In the genomic region with DNA sequence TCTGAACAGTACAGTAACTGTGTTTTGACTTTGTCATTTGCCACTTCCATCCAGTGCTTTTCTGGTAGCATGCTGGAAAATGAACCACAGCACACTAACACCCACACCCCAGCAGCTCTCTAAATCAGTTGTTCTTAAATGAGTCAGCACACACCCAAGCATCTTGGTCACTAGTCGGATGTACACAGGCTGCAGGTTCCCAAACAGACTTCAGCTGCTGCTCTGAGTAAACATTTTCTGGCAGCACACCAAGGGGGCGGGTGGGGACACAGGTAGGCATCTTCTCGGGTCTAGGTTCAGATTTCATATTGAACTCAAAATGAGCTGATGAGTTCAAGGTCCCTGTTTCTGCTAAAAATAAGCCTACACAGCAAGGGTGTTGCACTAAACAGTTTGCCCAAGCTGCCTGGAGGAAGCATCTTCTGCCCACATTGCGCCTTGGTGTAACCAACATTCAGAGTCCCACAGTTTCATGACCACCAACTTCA, we compare ENCODE assay signal across 8 cellular contexts. TPM values are rescaled to one million over a fixed set of nuclear protein-coding genes. Genes with fewer than 3 reads are reported as not detected.
DNase-seq lines count a peak whose midpoint lies in the region; ATAC-seq and TF ChIP-seq lines count a peak whose summit lies in the region.

No MANE protein-coding gene starts in this region.

- H3K4me3 ChIP-seq in GM12864 (ENCODE audit: low read depth, low read length) (no peak overlapping the region), IMR-90 (ENCODE audit: insufficient read depth, low read depth, low read length) (no peak overlapping the region), uterus (no peak overlapping the region)

- no peak overlapping the region for H3K4me2 ChIP-seq in IMR-90 (ENCODE audit: low read depth, low read length)

- H3K4me1 ChIP-seq in IMR-90 (ENCODE audit: control insufficient read depth, insufficient read depth, low read length), result no peaks in the 10 kb centered on the region
- H3K4me1 ChIP-seq in uterus, result no peaks in the 10 kb centered on the region

- H3K4me1 Mint-ChIP-seq in activated T-cell treated with anti-CD3 and anti-CD28 coated beads, Interleukin-2, amount 50 U/mL, for 72 hours (ENCODE audit: low read depth), result peaks cover 22% of the 10 kb centered on the region

- H2AK9ac ChIP-seq in IMR-90 (replicated peaks; ENCODE audit: low read depth, low read length, poor library complexity), result peak overlapping the region; percentile 78

- H3K56ac ChIP-seq in IMR-90 (ENCODE audit: extremely low read depth, insufficient read depth, low read length), result no peak overlapping the region

- H4K20me1 ChIP-seq in IMR-90 (ENCODE audit: insufficient read depth, low read length), result no peaks in the 10 kb centered on the region

- H3K9ac ChIP-seq in IMR-90 (ENCODE audit: low read depth, low read length), result no peak overlapping the region

- no peak overlapping the region for H2BK120ac ChIP-seq in IMR-90 (ENCODE audit: low read depth, low read length)

- 81% methylated on average over 2 of the region's 4 CpGs; no CpG with 5 or more reads in 1 of the 2 experiments for WGBS in IMR-90 (ENCODE audit: extremely low coverage in 2 of 2, insufficient read length in 1 of 2), 2 experiments

- H3K9me3 ChIP-seq in IMR-90 (ENCODE audit: control insufficient read depth, insufficient read depth, low read length) (no peaks in the 10 kb centered on the region), uterus (no peaks in the 10 kb centered on the region)

- no peak overlapping the region for H3K27ac ChIP-seq in IMR-90 (ENCODE audit: insufficient read depth, low read length)
- no peak overlapping the region for H3K27ac ChIP-seq in uterus

- H2BK15ac ChIP-seq in IMR-90 (ENCODE audit: low read depth, low read length), result no peak overlapping the region

- CTCF ChIA-PET in IMR-90 (lab: Yijun Ruan, JAX), result no interaction called here

- H3K4me3 Mint-ChIP-seq in activated T-cell treated with anti-CD3 and anti-CD28 coated beads, Interleukin-2, amount 50 U/mL, for 72 hours, result peak overlapping the region in 1 of 2 donors; percentile 41

- H3K23ac ChIP-seq in IMR-90 (ENCODE audit: low read depth, low read length), result no peak overlapping the region

- H2AK5ac ChIP-seq in IMR-90 (ENCODE audit: low read depth, low read length), result no peak overlapping the region

- no peak overlapping the region for H3K14ac ChIP-seq in IMR-90 (replicated peaks; ENCODE audit: low read depth, low read length)

- no peak for TF ChIP-seq RAD21 in IMR-90 (IDR thresholded peaks at IDR 0.05; ENCODE audit: low read length)

- POLR2A ChIA-PET in IMR-90 (lab: Charles Lee; ENCODE audit: unreplicated experiment), result no interaction called here

- no peak overlapping the region for H4K91ac ChIP-seq in IMR-90 (ENCODE audit: insufficient read depth, low read depth, low read length)

- peaks cover 0 to 4% of the 10 kb centered on the region in 2 donors for H3K36me3 Mint-ChIP-seq in activated T-cell treated with anti-CD3 and anti-CD28 coated beads, Interleukin-2, amount 50 U/mL, for 72 hours (ENCODE audit: insufficient read depth in 2 of 2)

- H3K27me3 ChIP-seq in IMR-90 (ENCODE audit: control insufficient read depth, insufficient read depth, low read length) (no peaks in the 10 kb centered on the region; the same call in 1 of the 2 replicates), uterus (no peaks in the 10 kb centered on the region)

- H3K9me1 ChIP-seq in IMR-90 (ENCODE audit: insufficient read depth, low read length), result no peaks in the 10 kb centered on the region

- no TSS peak for BruUV-seq in IMR-90 (replicated peaks; lab: Mats Ljungman, UMichigan)

- no peaks in the 10 kb centered on the region for H3K79me1 ChIP-seq in IMR-90 (ENCODE audit: low read depth in 1 of 2, low read length in 2 of 2)

- H3K36me3 ChIP-seq in IMR-90 (ENCODE audit: control insufficient read depth, insufficient read depth, low read length) (no peaks in the 10 kb centered on the region), uterus (no peaks in the 10 kb centered on the region)

- H2BK20ac ChIP-seq in IMR-90 (ENCODE audit: low read depth, low read length), result no peak overlapping the region

- peak; percentile 69 for DNase-seq in GM12864 (ENCODE audit: low read depth)
- DNase-seq in IMR-90, result no peak
- peak; percentile 83 to 86 for DNase-seq in activated T-cell treated with anti-CD3 and anti-CD28 coated beads, Interleukin-2, amount 50 U/mL, for 72 hours
- peak; percentile 7 for DNase-seq in stimulated activated CD8-positive, alpha-beta memory T cell treated with anti-CD3 and anti-CD28 coated beads, Interleukin-12 subunit alpha, Interleukin-12 subunit beta, amount 100 ng/mL, for 1 hour (ENCODE audit: low read depth)
- DNase-seq in DMS 273 treated with DMSO at 0.1 percent for 48 hours (lab: John Stamatoyannopoulos, UW), result no peak
- DNase-seq in uterus, result no peak
- no peak for DNase-seq in NCI-H1436 treated with DMSO at 0.1 percent for 48 hours (lab: John Stamatoyannopoulos, UW)

- intact Hi-C loops in IMR-90 (cut with micrococcal nuclease) (no loop called here), uterus (cut with DNase I; ENCODE audit: low total_unique reads) (no loop called here)

- H3K27ac Mint-ChIP-seq in activated T-cell treated with anti-CD3 and anti-CD28 coated beads, Interleukin-2, amount 50 U/mL, for 72 hours, result peak overlapping the region; percentile 83

- in situ Hi-C loops in IMR-90 (cut with MboI; ENCODE audit: low sequenced_read_pairs), result no loop called here

- H4K5ac ChIP-seq in IMR-90 (ENCODE audit: low read depth, low read length), result no peak overlapping the region

- ATAC-seq in GM21515 (IDR thresholded peaks at IDR 0.05; ENCODE audit: unreplicated experiment), result peak; percentile 92
- ATAC-seq in IMR-90 (ENCODE audit: low read depth), result no peak
- peak; percentile 81 to 82 for ATAC-seq in activated T-cell treated with anti-CD3 and anti-CD28 coated beads, Interleukin-2, amount 50 U/mL, for 72 hours (replicated peaks in 1 of 2)

- no peak overlapping the region for H3K4ac ChIP-seq in IMR-90 (ENCODE audit: low read depth, low read length)

- no peak for TF ChIP-seq CTCF in GM12864 (IDR thresholded peaks at IDR 0.05; ENCODE audit: low read depth, low read length, missing control alignments)
- no peak for TF ChIP-seq CTCF in IMR-90 (conservative IDR thresholded peaks at IDR 0.05; ENCODE audit: low read depth, low read length)
- TF ChIP-seq CTCF in uterus (IDR thresholded peaks at IDR 0.05), result no peak

- dilution Hi-C loops in IMR-90 (cut with HindIII; ENCODE audit: low sequenced_read_pairs, unreplicated experiment), result no loop called here

- no peak overlapping the region for H2AFZ ChIP-seq in IMR-90 (replicated peaks; ENCODE audit: low read length, poor library complexity)

- no peak overlapping the region for H3K18ac ChIP-seq in IMR-90 (ENCODE audit: low read depth, low read length)

- no peaks in the 10 kb centered on the region for H3K9me3 Mint-ChIP-seq in activated T-cell treated with anti-CD3 and anti-CD28 coated beads, Interleukin-2, amount 50 U/mL, for 72 hours

- no peaks in the 10 kb centered on the region for H3K27me3 Mint-ChIP-seq in activated T-cell treated with anti-CD3 and anti-CD28 coated beads, Interleukin-2, amount 50 U/mL, for 72 hours (ENCODE audit: low read depth)

- TF ChIP-seq POLR2A in IMR-90 (IDR thresholded peaks at IDR 0.05; ENCODE audit: low read depth, low read length), result no peak
- TF ChIP-seq POLR2A in uterus (IDR thresholded peaks at IDR 0.05), result no peak

- no peak overlapping the region for H2BK5ac ChIP-seq in IMR-90 (ENCODE audit: low read depth, low read length, poor library complexity, severe bottlenecking)

- no peak overlapping the region for H4K8ac ChIP-seq in IMR-90 (ENCODE audit: low read depth in 2 of 2, low read length in 2 of 2)

TF ChIP-seq in IMR-90, 13 proteins besides CTCF, POLR2A, EP300 and RAD21:
- TF ChIP-seq MXI1 (IDR thresholded peaks at IDR 0.05; ENCODE audit: borderline replicate concordance, low read depth, low read length), result no peak
- TF ChIP-seq RCOR1 (IDR thresholded peaks at IDR 0.05; ENCODE audit: insufficient replicate concordance, low read length), result no peak
- no peak for TF ChIP-seq MAFK (IDR thresholded peaks at IDR 0.05; ENCODE audit: low read depth, low read length)
- no peak for TF ChIP-seq SMC3 (IDR thresholded peaks at IDR 0.05; ENCODE audit: low read depth, low read length)
- TF ChIP-seq CHD1 (IDR thresholded peaks at IDR 0.05; ENCODE audit: low read depth, low read length), result no peak
- no peak for TF ChIP-seq FOS (IDR thresholded peaks at IDR 0.05; ENCODE audit: low read depth, low read length)
- TF ChIP-seq, protein P1, sequence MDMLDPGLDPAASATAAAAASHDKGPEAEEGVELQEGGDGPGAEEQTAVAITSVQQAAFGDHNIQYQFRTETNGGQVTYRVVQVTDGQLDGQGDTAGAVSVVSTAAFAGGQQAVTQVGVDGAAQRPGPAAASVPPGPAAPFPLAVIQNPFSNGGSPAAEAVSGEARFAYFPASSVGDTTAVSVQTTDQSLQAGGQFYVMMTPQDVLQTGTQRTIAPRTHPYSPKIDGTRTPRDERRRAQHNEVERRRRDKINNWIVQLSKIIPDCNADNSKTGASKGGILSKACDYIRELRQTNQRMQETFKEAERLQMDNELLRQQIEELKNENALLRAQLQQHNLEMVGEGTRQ (IDR thresholded peaks at IDR 0.05; ENCODE audit: low read depth, low read length), result no peak
- no peak for TF ChIP-seq RFX5 (IDR thresholded peaks at IDR 0.05; ENCODE audit: low read depth, low read length)
- TF ChIP-seq NFE2L2 (IDR thresholded peaks at IDR 0.05; ENCODE audit: low read depth, low read length), result no peak
- no peak for TF ChIP-seq BHLHE40 (IDR thresholded peaks at IDR 0.05; ENCODE audit: low read depth, low read length)
- TF ChIP-seq CEBPB (IDR thresholded peaks at IDR 0.05; ENCODE audit: low read depth, low read length), result no peak
- TF ChIP-seq, protein P2, sequence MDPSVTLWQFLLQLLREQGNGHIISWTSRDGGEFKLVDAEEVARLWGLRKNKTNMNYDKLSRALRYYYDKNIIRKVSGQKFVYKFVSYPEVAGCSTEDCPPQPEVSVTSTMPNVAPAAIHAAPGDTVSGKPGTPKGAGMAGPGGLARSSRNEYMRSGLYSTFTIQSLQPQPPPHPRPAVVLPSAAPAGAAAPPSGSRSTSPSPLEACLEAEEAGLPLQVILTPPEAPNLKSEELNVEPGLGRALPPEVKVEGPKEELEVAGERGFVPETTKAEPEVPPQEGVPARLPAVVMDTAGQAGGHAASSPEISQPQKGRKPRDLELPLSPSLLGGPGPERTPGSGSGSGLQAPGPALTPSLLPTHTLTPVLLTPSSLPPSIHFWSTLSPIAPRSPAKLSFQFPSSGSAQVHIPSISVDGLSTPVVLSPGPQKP (IDR thresholded peaks at IDR 0.05; ENCODE audit: borderline replicate concordance, low read depth, low read length), result no peak
- TF ChIP-seq MAZ (IDR thresholded peaks at IDR 0.05; ENCODE audit: borderline replicate concordance, low read depth, low read length), result no peak
TF ChIP-seq in IMR-90: peak in this region for 0.

RNA-seq across cellular contexts. Expression of a gene that starts 39.8 kb away (rescaled TPM):
- total RNA-seq in IMR-90 (2012; rRNA removed), result not detected in 2 replicates
- polyA plus RNA-seq in IMR-90 (2012; rRNA removed), result not detected in 2 replicates
- polyA plus RNA-seq in IMR-90 (2012; cell fraction: cytosol; rRNA removed), result not detected in 2 replicates
- not detected in 2 replicates for polyA plus RNA-seq in IMR-90 (2012; cell fraction: nucleus; rRNA removed; ENCODE audit: low replicate concordance)
- total RNA-seq in activated T-cell treated with anti-CD3 and anti-CD28 coated beads, Interleukin-2, amount 50 U/mL, for 72 hours, result 10 to 100 TPM; 34.3 to 77.1 TPM
- total RNA-seq in uterus, result not detected

Comparison
In these comparisons a context has a peak if more than half of its experiments do, and no peak if none do; other contexts are left out.
1. DNase-seq: peak in GM12864 (single experiment), activated T-cell treated with anti-CD3 and anti-CD28 coated beads, Interleukin-2, amount 50 U/mL, for 72 hours (2 of 2) and stimulated activated CD8-positive, alpha-beta memory T cell treated with anti-CD3 and anti-CD28 coated beads, Interleukin-12 subunit alpha, Interleukin-12 subunit beta, amount 100 ng/mL, for 1 hour (single experiment); none in IMR-90 (single experiment), DMS 273 treated with DMSO at 0.1 percent for 48 hours (single experiment), uterus (0 of 2) and NCI-H1436 treated with DMSO at 0.1 percent for 48 hours (single experiment).
2. RNA of a gene that starts 39.8 kb away (total RNA-seq): 34.3 to 77.1 TPM in activated T-cell treated with anti-CD3 and anti-CD28 coated beads, Interleukin-2, amount 50 U/mL, for 72 hours; not detected in IMR-90 and not detected in uterus; every median in the first group is over 10 times any median in the second.